In the genomic region with DNA sequence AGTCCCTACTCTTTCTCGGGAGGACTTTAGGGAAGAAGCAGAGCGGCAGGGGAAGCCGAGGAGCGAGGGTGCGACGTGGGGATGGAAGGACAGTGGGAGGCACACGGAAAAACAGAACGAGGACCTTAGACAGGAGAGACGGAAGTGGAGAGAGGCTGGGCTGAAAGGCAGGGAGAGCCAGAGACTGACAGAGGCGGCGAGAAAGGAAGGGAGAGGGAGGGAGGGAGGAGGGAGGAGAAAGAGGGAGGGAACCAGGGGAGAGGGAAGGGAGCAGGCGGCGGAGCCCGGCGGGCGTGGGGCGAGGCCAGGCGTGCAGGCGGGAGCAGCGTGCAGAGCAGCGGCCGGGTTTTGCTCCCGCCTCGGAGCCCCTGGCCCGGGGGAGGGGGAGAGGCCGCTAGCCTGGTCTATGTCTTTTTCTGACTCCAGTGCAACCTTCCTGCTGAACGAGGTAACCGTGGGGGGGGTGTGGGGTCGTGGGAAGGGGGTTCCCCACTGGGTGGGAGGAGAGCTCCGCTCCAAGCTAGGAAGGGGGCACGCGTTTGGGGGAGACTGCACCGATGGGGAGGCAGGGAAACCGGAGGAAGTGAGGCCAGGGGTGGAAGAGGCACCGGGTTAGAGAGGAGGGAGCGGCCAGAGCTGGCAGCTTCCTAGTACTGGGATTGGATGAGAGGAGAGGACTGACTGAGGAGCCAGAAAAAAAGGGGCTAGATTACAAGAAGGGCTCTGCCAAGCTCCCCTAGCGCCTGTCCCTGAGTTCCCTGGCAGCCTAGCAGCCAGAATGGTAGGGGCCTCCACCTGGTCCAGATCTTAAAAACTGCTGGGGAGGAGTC, we compare ENCODE assay signal across 8 cellular contexts. TPM values are rescaled to one million over a fixed set of nuclear protein-coding genes. Genes with fewer than 3 reads are reported as not detected.
DNase-seq lines count a peak whose midpoint lies in the region; ATAC-seq and TF ChIP-seq lines count a peak whose summit lies in the region.

No MANE protein-coding gene starts in this region.

- TF ChIP-seq RAD21 in liver (IDR thresholded peaks at IDR 0.05): no peak

- 3% methylated on average over 37 of the region's 37 CpGs for WGBS in liver

- no peak for DNase-seq in activated CD4-positive, CD25-positive, alpha-beta regulatory T cell (lab: John Stamatoyannopoulos, UW)
- DNase-seq in NCI-H187 (lab: John Stamatoyannopoulos, UW): peak; percentile 80 to 84
- DNase-seq in UCSD-AML1 (lab: John Stamatoyannopoulos, UW; ENCODE audit: unreplicated experiment): peak; percentile 80
- peak in 8 of 10 donors; percentile 53 to 78 (median 67) for DNase-seq in dorsolateral prefrontal cortex
- peak; percentile 14 for DNase-seq in stimulated activated CD8-positive, alpha-beta memory T cell treated with anti-CD3 and anti-CD28 coated beads, Interleukin-15, amount 100 ng/mL, for 24 hours (ENCODE audit: low read depth)

- no peaks in the 10 kb centered on the region for H3K36me3 ChIP-seq in liver (ENCODE audit: control insufficient read depth in 4 of 4, insufficient read depth in 3 of 4, low read depth in 1 of 4, low read length in 3 of 4)

- H3K27ac ChIP-seq in dorsolateral prefrontal cortex (peak overlapping the region in 56 of 59 donors; percentile 13 to 90 (median 79)), liver (ENCODE audit: low read depth in 1 of 2, low read length in 2 of 2) (peak overlapping the region; percentile 68 to 75)

- ATAC-seq in activated CD4-positive, CD25-positive, alpha-beta regulatory T cell treated with anti-CD3 and anti-CD28 coated beads, Interleukin-2, amount 50 U/mL, for 24 hours: peak; percentile 19
- peak; percentile 21 for ATAC-seq in HG02840 (IDR thresholded peaks at IDR 0.05; ENCODE audit: low FRiP score, unreplicated experiment)

- intact Hi-C loops in dorsolateral prefrontal cortex (cut with DNase I): no loop called here

- H3K4me3 ChIP-seq in dorsolateral prefrontal cortex (peak overlapping the region; percentile 51 to 94 (median 78)), liver (ENCODE audit: low read depth in 1 of 3, low read length in 3 of 3) (peak overlapping the region; percentile 67 to 80 (median 70))

- TF ChIP-seq CTCF in dorsolateral prefrontal cortex (IDR thresholded peaks at IDR 0.05 in 54 of 56, conservative IDR thresholded peaks at IDR 0.05 in 2 of 56; ENCODE audit: low read depth in 1 of 56, partially characterized antibody in 56 of 56) (no peak), liver (IDR thresholded peaks at IDR 0.05; ENCODE audit: low read depth, low read length, missing input control) (no peak)

- H3K27me3 ChIP-seq in dorsolateral prefrontal cortex (no peaks in the 10 kb centered on the region), liver (ENCODE audit: control insufficient read depth in 4 of 4, insufficient read depth in 4 of 4, low read length in 3 of 4) (peaks cover 0 to 6% (median 3%) of the 10 kb centered on the region in 4 donors)

- peak overlapping the region; percentile 10 to 22 for H3K9ac ChIP-seq in liver (ENCODE audit: low read depth in 1 of 2, low read length in 2 of 2)

- peaks cover 3 to 28% (median 18%) of the 10 kb centered on the region in 4 donors for H3K4me1 ChIP-seq in liver (ENCODE audit: control insufficient read depth in 4 of 4, insufficient read depth in 4 of 4, low read length in 3 of 4)

- no peaks in the 10 kb centered on the region for H3K9me3 ChIP-seq in liver (ENCODE audit: control insufficient read depth in 4 of 4, low read length in 3 of 4)

TF ChIP-seq in liver, 16 proteins besides CTCF, POLR2A, EP300 and RAD21:
- no peak for TF ChIP-seq FOXA1 (IDR thresholded peaks at IDR 0.05)
- no peak for TF ChIP-seq JUND (IDR thresholded peaks at IDR 0.05)
- peak; percentile 27 for TF ChIP-seq YY1 (IDR thresholded peaks at IDR 0.05)
- TF ChIP-seq EGR1 (IDR thresholded peaks at IDR 0.05; ENCODE audit: low read depth in 2 of 2): no peak
- TF ChIP-seq, protein P1, sequence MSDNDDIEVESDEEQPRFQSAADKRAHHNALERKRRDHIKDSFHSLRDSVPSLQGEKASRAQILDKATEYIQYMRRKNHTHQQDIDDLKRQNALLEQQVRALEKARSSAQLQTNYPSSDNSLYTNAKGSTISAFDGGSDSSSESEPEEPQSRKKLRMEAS (IDR thresholded peaks at IDR 0.05): no peak
- TF ChIP-seq, protein P2, sequence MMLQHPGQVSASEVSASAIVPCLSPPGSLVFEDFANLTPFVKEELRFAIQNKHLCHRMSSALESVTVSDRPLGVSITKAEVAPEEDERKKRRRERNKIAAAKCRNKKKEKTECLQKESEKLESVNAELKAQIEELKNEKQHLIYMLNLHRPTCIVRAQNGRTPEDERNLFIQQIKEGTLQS (IDR thresholded peaks at IDR 0.05): no peak
- no peak for TF ChIP-seq HNF4A (conservative IDR thresholded peaks at IDR 0.05)
- no peak for TF ChIP-seq FOXA2 (IDR thresholded peaks at IDR 0.05)
- TF ChIP-seq, protein P3, sequence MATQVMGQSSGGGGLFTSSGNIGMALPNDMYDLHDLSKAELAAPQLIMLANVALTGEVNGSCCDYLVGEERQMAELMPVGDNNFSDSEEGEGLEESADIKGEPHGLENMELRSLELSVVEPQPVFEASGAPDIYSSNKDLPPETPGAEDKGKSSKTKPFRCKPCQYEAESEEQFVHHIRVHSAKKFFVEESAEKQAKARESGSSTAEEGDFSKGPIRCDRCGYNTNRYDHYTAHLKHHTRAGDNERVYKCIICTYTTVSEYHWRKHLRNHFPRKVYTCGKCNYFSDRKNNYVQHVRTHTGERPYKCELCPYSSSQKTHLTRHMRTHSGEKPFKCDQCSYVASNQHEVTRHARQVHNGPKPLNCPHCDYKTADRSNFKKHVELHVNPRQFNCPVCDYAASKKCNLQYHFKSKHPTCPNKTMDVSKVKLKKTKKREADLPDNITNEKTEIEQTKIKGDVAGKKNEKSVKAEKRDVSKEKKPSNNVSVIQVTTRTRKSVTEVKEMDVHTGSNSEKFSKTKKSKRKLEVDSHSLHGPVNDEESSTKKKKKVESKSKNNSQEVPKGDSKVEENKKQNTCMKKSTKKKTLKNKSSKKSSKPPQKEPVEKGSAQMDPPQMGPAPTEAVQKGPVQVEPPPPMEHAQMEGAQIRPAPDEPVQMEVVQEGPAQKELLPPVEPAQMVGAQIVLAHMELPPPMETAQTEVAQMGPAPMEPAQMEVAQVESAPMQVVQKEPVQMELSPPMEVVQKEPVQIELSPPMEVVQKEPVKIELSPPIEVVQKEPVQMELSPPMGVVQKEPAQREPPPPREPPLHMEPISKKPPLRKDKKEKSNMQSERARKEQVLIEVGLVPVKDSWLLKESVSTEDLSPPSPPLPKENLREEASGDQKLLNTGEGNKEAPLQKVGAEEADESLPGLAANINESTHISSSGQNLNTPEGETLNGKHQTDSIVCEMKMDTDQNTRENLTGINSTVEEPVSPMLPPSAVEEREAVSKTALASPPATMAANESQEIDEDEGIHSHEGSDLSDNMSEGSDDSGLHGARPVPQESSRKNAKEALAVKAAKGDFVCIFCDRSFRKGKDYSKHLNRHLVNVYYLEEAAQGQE (IDR thresholded peaks at IDR 0.05): peak; percentile 29
- no peak for TF ChIP-seq HNF4G (IDR thresholded peaks at IDR 0.05)
- no peak for TF ChIP-seq TAF1 (conservative IDR thresholded peaks at IDR 0.05)
- peak in 1 of 2 donors; percentile 58 for TF ChIP-seq GABPA (IDR thresholded peaks at IDR 0.05 in 1 of 2, conservative IDR thresholded peaks at IDR 0.05 in 1 of 2)
TF ChIP-seq in liver: peak in this region for 3.

RNA-seq across cellular contexts. Expression of a gene that starts 2.8 kb away (rescaled TPM):
- total RNA-seq in dorsolateral prefrontal cortex (100 to 1,000 TPM in 45 of 120 experiments, 10 to 100 TPM in 75; 26.9 to 136 (median 93.2) TPM), liver (1 to 10 TPM; 1.4 to 1.9 TPM)
- under 1 TPM; 0.92 to 0.93 TPM for polyA plus RNA-seq in liver

RNA-seq across cellular contexts. Expression of a gene that starts 26.6 kb away (rescaled TPM):
- 10 to 100 TPM; 22.3 to 85.6 (median 50.9) TPM for total RNA-seq in dorsolateral prefrontal cortex
- 10 to 100 TPM; 12.7 to 30.5 TPM for total RNA-seq in liver
- polyA plus RNA-seq in liver: 1 to 10 TPM; 4.3 to 8.2 TPM

RNA-seq across cellular contexts. Expression of a gene that starts 36.5 kb away (rescaled TPM):
- 10 to 100 TPM; 43.5 to 81.2 (median 57.8) TPM for total RNA-seq in dorsolateral prefrontal cortex
- 10 to 100 TPM; 34.4 to 60.6 TPM for total RNA-seq in liver
- 10 to 100 TPM; 16.9 to 25.1 TPM for polyA plus RNA-seq in liver

RNA-seq across cellular contexts. Expression of a gene that starts 50.2 kb away (rescaled TPM):
- 100 to 1,000 TPM in 1 of 120 experiments, 10 to 100 TPM in 119; 15.3 to 117 (median 55.5) TPM for total RNA-seq in dorsolateral prefrontal cortex
- total RNA-seq in liver: 1 to 10 TPM; 7.7 to 8.5 TPM
- 10 to 100 TPM in 1 of 2 donors, 1 to 10 TPM in 1; 8.5 to 16.5 TPM for polyA plus RNA-seq in liver

Comparison
In these comparisons a context has a peak if more than half of its experiments do, and no peak if none do; other contexts are left out.
1. DNase-seq: peak in NCI-H187 (2 of 2), UCSD-AML1 (single experiment), dorsolateral prefrontal cortex (8 of 10) and stimulated activated CD8-positive, alpha-beta memory T cell treated with anti-CD3 and anti-CD28 coated beads, Interleukin-15, amount 100 ng/mL, for 24 hours (single experiment); none in activated CD4-positive, CD25-positive, alpha-beta regulatory T cell (0 of 4).
2. RNA of a gene that starts 2.8 kb away (total RNA-seq): 26.9 to 136 TPM in dorsolateral prefrontal cortex; 1.4 to 1.9 TPM in liver; every median in the first group is over 4 times any median in the second.